In genomic region chr3:179653106-179653776, GRCh38 we compare ENCODE assay signal across 1 cellular context.
A peak's percentile ranks its signal among the peaks of the same experiment; 100 is the strongest.
TF ChIP-seq lines count a peak whose summit lies in the region.

No MANE protein-coding gene starts in this region.

TF ChIP-seq in GM12878, 131 proteins besides CTCF, POLR2A, EP300 and RAD21 (continues in another document):
- TF ChIP-seq, protein P1, sequence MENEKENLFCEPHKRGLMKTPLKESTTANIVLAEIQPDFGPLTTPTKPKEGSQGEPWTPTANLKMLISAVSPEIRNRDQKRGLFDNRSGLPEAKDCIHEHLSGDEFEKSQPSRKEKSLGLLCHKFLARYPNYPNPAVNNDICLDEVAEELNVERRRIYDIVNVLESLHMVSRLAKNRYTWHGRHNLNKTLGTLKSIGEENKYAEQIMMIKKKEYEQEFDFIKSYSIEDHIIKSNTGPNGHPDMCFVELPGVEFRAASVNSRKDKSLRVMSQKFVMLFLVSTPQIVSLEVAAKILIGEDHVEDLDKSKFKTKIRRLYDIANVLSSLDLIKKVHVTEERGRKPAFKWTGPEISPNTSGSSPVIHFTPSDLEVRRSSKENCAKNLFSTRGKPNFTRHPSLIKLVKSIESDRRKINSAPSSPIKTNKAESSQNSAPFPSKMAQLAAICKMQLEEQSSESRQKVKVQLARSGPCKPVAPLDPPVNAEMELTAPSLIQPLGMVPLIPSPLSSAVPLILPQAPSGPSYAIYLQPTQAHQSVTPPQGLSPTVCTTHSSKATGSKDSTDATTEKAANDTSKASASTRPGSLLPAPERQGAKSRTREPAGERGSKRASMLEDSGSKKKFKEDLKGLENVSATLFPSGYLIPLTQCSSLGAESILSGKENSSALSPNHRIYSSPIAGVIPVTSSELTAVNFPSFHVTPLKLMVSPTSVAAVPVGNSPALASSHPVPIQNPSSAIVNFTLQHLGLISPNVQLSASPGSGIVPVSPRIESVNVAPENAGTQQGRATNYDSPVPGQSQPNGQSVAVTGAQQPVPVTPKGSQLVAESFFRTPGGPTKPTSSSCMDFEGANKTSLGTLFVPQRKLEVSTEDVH (IDR thresholded peaks at IDR 0.05; ENCODE audit: low read depth, partially characterized antibody) = no peak
- TF ChIP-seq E2F4 (IDR thresholded peaks at IDR 0.05; ENCODE audit: low read depth, low read length) (no peak), NFIC (IDR thresholded peaks at IDR 0.05; ENCODE audit: low read depth, low read length) (no peak), IRF4 (IDR thresholded peaks at IDR 0.05; ENCODE audit: low read depth, low read length) (no peak), TARDBP (IDR thresholded peaks at IDR 0.05; ENCODE audit: borderline replicate concordance) (no peak), BHLHE40 (IDR thresholded peaks at IDR 0.05; ENCODE audit: borderline replicate concordance in 1 of 2, low read depth in 2 of 2, low read length in 1 of 2) (peak; percentile 90 to 98), BRCA1 (IDR thresholded peaks at IDR 0.05; ENCODE audit: low read depth, low read length) (no peak), ZNF384 (IDR thresholded peaks at IDR 0.05; ENCODE audit: borderline replicate concordance, low read depth, low read length) (no peak), CBX5 (IDR thresholded peaks at IDR 0.05; ENCODE audit: low read depth) (no peak), NR2C1 (IDR thresholded peaks at IDR 0.05) (no peak), CEBPZ (IDR thresholded peaks at IDR 0.05; ENCODE audit: low read depth, low read length) (no peak), SMC3 (IDR thresholded peaks at IDR 0.05; ENCODE audit: borderline replicate concordance, low read length) (no peak), NFYA (IDR thresholded peaks at IDR 0.05; ENCODE audit: borderline replicate concordance, low read depth, low read length) (no peak), RELA (IDR thresholded peaks at IDR 0.05; ENCODE audit: borderline replicate concordance, partially characterized antibody) (no peak), HDAC6 (IDR thresholded peaks at IDR 0.05; ENCODE audit: unreplicated experiment) (no peak), ZNF207 (IDR thresholded peaks at IDR 0.05; ENCODE audit: borderline replicate concordance) (no peak), POLR2AphosphoS2 (IDR thresholded peaks at IDR 0.05; ENCODE audit: low read depth, low read length) (no peak), SRF (IDR thresholded peaks at IDR 0.05; ENCODE audit: low read depth in 2 of 2, low read length in 2 of 2) (no peak), SMAD1 (IDR thresholded peaks at IDR 0.05; ENCODE audit: low read depth, partially characterized antibody) (no peak), EGR1 (IDR thresholded peaks at IDR 0.05; ENCODE audit: borderline replicate concordance in 1 of 2, low read depth in 2 of 2, low read length in 2 of 2) (no peak), CBX3 (IDR thresholded peaks at IDR 0.05; ENCODE audit: borderline replicate concordance, low read depth) (no peak), YY1 (IDR thresholded peaks at IDR 0.05; ENCODE audit: low read depth, low read length) (peak; percentile 56), TBL1XR1 (IDR thresholded peaks at IDR 0.05; ENCODE audit: low read depth, low read length) (no peak), NR2F1 (conservative IDR thresholded peaks at IDR 0.05) (peak; percentile 40; the same call in 1 of the 2 replicates), KLF5 (IDR thresholded peaks at IDR 0.05; ENCODE audit: partially characterized antibody) (no peak), IRF3 (IDR thresholded peaks at IDR 0.05) (no peak), NFXL1 (IDR thresholded peaks at IDR 0.05; ENCODE audit: borderline replicate concordance) (no peak), HSF1 (IDR thresholded peaks at IDR 0.05; ENCODE audit: low read depth, low read length) (no peak), ETV6 (conservative IDR thresholded peaks at IDR 0.05 in 1 of 2, IDR thresholded peaks at IDR 0.05 in 1 of 2; ENCODE audit: borderline replicate concordance in 1 of 2, low read depth in 1 of 2) (0 out of 4 replicates have a peak, but pooled peaks of 1 of the 2 experiments have one; percentile 4), MTA2 (IDR thresholded peaks at IDR 0.05; ENCODE audit: low read depth) (no peak), USF2 (IDR thresholded peaks at IDR 0.05; ENCODE audit: borderline replicate concordance, low read depth, low read length) (no peak), SUZ12 (IDR thresholded peaks at IDR 0.05; ENCODE audit: unreplicated experiment) (no peak), GABPA (IDR thresholded peaks at IDR 0.05; ENCODE audit: low read depth) (no peak)
- TF ChIP-seq, protein P2, sequence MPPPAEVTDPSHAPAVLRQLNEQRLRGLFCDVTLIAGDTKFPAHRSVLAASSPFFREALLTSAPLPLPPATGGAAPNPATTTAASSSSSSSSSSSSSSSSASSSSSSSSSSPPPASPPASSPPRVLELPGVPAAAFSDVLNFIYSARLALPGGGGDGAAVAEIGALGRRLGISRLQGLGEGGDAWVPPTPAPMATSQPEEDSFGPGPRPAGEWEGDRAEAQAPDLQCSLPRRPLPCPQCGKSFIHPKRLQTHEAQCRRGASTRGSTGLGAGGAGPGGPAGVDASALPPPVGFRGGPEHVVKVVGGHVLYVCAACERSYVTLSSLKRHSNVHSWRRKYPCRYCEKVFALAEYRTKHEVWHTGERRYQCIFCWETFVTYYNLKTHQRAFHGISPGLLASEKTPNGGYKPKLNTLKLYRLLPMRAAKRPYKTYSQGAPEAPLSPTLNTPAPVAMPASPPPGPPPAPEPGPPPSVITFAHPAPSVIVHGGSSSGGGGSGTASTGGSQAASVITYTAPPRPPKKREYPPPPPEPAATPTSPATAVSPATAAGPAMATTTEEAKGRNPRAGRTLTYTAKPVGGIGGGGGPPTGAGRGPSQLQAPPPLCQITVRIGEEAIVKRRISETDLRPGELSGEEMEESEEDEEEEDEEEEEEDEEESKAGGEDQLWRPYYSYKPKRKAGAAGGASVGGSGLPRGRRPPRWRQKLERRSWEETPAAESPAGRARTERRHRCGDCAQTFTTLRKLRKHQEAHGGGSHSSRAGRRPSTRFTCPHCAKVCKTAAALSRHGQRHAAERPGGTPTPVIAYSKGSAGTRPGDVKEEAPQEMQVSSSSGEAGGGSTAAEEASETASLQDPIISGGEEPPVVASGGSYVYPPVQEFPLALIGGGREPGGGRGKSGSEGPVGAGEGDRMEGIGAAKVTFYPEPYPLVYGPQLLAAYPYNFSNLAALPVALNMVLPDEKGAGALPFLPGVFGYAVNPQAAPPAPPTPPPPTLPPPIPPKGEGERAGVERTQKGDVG (CRISPR knock-in tag; IDR thresholded peaks at IDR 0.05) = no peak
- TF ChIP-seq, protein P3, sequence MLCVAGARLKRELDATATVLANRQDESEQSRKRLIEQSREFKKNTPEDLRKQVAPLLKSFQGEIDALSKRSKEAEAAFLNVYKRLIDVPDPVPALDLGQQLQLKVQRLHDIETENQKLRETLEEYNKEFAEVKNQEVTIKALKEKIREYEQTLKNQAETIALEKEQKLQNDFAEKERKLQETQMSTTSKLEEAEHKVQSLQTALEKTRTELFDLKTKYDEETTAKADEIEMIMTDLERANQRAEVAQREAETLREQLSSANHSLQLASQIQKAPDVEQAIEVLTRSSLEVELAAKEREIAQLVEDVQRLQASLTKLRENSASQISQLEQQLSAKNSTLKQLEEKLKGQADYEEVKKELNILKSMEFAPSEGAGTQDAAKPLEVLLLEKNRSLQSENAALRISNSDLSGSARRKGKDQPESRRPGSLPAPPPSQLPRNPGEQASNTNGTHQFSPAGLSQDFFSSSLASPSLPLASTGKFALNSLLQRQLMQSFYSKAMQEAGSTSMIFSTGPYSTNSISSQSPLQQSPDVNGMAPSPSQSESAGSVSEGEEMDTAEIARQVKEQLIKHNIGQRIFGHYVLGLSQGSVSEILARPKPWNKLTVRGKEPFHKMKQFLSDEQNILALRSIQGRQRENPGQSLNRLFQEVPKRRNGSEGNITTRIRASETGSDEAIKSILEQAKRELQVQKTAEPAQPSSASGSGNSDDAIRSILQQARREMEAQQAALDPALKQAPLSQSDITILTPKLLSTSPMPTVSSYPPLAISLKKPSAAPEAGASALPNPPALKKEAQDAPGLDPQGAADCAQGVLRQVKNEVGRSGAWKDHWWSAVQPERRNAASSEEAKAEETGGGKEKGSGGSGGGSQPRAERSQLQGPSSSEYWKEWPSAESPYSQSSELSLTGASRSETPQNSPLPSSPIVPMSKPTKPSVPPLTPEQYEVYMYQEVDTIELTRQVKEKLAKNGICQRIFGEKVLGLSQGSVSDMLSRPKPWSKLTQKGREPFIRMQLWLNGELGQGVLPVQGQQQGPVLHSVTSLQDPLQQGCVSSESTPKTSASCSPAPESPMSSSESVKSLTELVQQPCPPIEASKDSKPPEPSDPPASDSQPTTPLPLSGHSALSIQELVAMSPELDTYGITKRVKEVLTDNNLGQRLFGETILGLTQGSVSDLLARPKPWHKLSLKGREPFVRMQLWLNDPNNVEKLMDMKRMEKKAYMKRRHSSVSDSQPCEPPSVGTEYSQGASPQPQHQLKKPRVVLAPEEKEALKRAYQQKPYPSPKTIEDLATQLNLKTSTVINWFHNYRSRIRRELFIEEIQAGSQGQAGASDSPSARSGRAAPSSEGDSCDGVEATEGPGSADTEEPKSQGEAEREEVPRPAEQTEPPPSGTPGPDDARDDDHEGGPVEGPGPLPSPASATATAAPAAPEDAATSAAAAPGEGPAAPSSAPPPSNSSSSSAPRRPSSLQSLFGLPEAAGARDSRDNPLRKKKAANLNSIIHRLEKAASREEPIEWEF (IDR thresholded peaks at IDR 0.05; ENCODE audit: insufficient replicate concordance, low read depth, low read length) = no peak
- TF ChIP-seq, protein P4, sequence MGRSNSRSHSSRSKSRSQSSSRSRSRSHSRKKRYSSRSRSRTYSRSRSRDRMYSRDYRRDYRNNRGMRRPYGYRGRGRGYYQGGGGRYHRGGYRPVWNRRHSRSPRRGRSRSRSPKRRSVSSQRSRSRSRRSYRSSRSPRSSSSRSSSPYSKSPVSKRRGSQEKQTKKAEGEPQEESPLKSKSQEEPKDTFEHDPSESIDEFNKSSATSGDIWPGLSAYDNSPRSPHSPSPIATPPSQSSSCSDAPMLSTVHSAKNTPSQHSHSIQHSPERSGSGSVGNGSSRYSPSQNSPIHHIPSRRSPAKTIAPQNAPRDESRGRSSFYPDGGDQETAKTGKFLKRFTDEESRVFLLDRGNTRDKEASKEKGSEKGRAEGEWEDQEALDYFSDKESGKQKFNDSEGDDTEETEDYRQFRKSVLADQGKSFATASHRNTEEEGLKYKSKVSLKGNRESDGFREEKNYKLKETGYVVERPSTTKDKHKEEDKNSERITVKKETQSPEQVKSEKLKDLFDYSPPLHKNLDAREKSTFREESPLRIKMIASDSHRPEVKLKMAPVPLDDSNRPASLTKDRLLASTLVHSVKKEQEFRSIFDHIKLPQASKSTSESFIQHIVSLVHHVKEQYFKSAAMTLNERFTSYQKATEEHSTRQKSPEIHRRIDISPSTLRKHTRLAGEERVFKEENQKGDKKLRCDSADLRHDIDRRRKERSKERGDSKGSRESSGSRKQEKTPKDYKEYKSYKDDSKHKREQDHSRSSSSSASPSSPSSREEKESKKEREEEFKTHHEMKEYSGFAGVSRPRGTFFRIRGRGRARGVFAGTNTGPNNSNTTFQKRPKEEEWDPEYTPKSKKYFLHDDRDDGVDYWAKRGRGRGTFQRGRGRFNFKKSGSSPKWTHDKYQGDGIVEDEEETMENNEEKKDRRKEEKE (IDR thresholded peaks at IDR 0.05) = no peak
